ENCODE assay signal across 16 cellular contexts in the genomic region with DNA sequence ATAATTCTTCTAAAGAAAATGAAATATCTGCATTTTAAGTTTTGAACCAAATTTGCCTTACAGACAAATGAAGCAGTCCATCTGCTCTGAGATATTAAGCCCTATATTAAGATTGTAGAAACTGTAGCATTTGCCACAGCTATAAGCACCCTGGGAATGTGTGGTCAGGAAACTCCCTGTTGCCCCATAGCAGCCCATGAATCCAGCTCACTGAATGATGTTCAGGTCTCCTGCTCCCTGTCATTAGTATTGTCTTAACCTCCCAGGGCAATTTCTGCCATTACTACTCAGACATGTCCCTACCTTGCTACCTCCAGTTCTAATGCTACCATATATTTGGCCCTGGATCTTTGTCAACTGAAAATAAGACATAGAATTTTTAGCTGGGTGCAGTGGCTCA. TPM values are rescaled to one million over a fixed set of nuclear protein-coding genes. Genes with fewer than 3 reads are reported as not detected.
"Had no signal": no experiment of that assay in that cellular context is flagged by ENCODE, and none has a peak within 500 bp of the region (broad histone marks: within the 10 kb centered on the region; RNA-seq: fewer than 3 reads in every experiment).

No MANE protein-coding gene starts in this region.

- ATAC-seq: activated CD4-positive, CD25-positive, alpha-beta regulatory T cell treated with anti-CD3 and anti-CD28 coated beads, Interleukin-2, amount 50 U/mL, for 24 hours; left cardiac atrium; lower lobe of right lung; naive thymus-derived CD8-positive, alpha-beta T cell; sciatic nerve; stimulated activated naive CD8-positive, alpha-beta T cell treated with anti-CD3 and anti-CD28 coated beads, Interleukin-15, Interleukin-2, amounts not matched to agents 100 U/mL and 50 U/mL, for 24 hours had no signal

- H3K27ac Mint-ChIP-seq: brain; naive thymus-derived CD8-positive, alpha-beta T cell had no signal

- H3K4me3 ChIP-seq: hepatocyte, lower lobe of right lung, suprapubic skin had no signal

- H2AFZ ChIP-seq: hepatocyte had no signal

- H3K79me2 ChIP-seq: hepatocyte had no signal

- H3K4me3 Mint-ChIP-seq: brain; naive thymus-derived CD8-positive, alpha-beta T cell; type B pancreatic cell had no signal

- DNase-seq: activated naive CD4-positive, alpha-beta T cell treated with anti-CD3 and anti-CD28 coated beads, Interleukin-2, amount 50 U/mL, for 16 hours; activated T-cell treated with anti-CD3 and anti-CD28 coated beads, Interleukin-2, amount 50 U/mL, for 1 hour; amniotic stem cell; left cardiac atrium; lower lobe of right lung; naive thymus-derived CD8-positive, alpha-beta T cell; stimulated activated CD4-positive, alpha-beta T cell treated with anti-CD3 and anti-CD28 coated beads, Interleukin-4, amount 100 ng/mL, for 1 hour; stimulated activated CD8-positive, alpha-beta memory T cell treated with anti-CD3 and anti-CD28 coated beads, Interleukin-4, amount 100 ng/mL, for 48 hours; stimulated activated naive CD8-positive, alpha-beta T cell treated with anti-CD3 and anti-CD28 coated beads, Interleukin-15, Interleukin-2, amounts not matched to agents 100 U/mL and 50 U/mL, for 24 hours had no signal

- H3K9me3 ChIP-seq: lower lobe of right lung, suprapubic skin had no signal

- H3K4me1 ChIP-seq: lower lobe of right lung, suprapubic skin had no signal

- H3K27me3 ChIP-seq: hepatocyte, suprapubic skin had no signal

- H3K36me3 ChIP-seq: lower lobe of right lung, suprapubic skin had no signal

- H3K27me3 Mint-ChIP-seq: brain, type B pancreatic cell had no signal

- H3K36me3 Mint-ChIP-seq: brain; naive thymus-derived CD8-positive, alpha-beta T cell; type B pancreatic cell had no signal

- H3K4me2 ChIP-seq: hepatocyte had no signal

- H3K9me3 Mint-ChIP-seq: brain; naive thymus-derived CD8-positive, alpha-beta T cell; type B pancreatic cell had no signal

- H3K27ac ChIP-seq: hepatocyte, lower lobe of right lung, suprapubic skin had no signal

- H3K4me1 Mint-ChIP-seq: naive thymus-derived CD8-positive, alpha-beta T cell had no signal

RNA-seq across cellular contexts. Expression of a gene that starts 41.1 kb away (rescaled TPM):
- total RNA-seq: naive thymus-derived CD8-positive, alpha-beta T cell; T-helper 2 cell treated with Interferon-gamma antibody and Interleukin-4, amounts not matched to agents 100 ng/mL and 5 ng/mL, for 36 hours had no signal
- polyA plus RNA-seq: naive thymus-derived CD8-positive, alpha-beta T cell had no signal
